Comparison of ENCODE assay signal across 13 cellular contexts in genomic region chr5:126846756-126847155, GRCh38.
DNase-seq lines count a peak whose midpoint lies in the region; ATAC-seq and FAIRE-seq lines count a peak whose summit lies in the region.
"Had no signal": no experiment of that assay in that cellular context is flagged by ENCODE, and none has a peak within 500 bp of the region (broad histone marks: within the 10 kb centered on the region; RNA-seq: fewer than 3 reads in every experiment).

No MANE protein-coding gene starts in this region.

- H3K4me1 ChIP-seq in iPS-15b (ENCODE audit: control insufficient read depth, insufficient read depth, low read length) (peaks cover 32% of the 10 kb centered on the region), small intestine (ENCODE audit: control insufficient read depth in 2 of 2, insufficient read depth in 1 of 2, low read depth in 1 of 2, low read length in 1 of 2) (peaks cover 0 to 5% of the 10 kb centered on the region in 2 donors)

- H3K27me3 ChIP-seq in iPS-15b (ENCODE audit: control insufficient read depth, insufficient read depth, low read length) (no peaks in the 10 kb centered on the region), small intestine (ENCODE audit: control insufficient read depth in 2 of 2, insufficient read depth in 2 of 2, low read length in 2 of 2) (no peaks in the 10 kb centered on the region)
- H3K27me3 ChIP-seq: ascending aorta, right lobe of liver, thyroid gland had no signal

- FAIRE-seq in small intestine (lab: Jason Lieb, UNC) = no peak

- H3K27ac ChIP-seq in small intestine (ENCODE audit: low read depth in 1 of 2, low read length in 1 of 2) = no peak overlapping the region
- H3K27ac ChIP-seq: PC-9 had no signal

- H3K4me3 ChIP-seq in iPS-15b (ENCODE audit: low read depth, low read length) = no peak overlapping the region
- no peak overlapping the region for H3K4me3 ChIP-seq in small intestine (ENCODE audit: low read depth in 1 of 2, low read length in 2 of 2)
- H3K4me3 ChIP-seq: PC-9, right lobe of liver, thyroid gland had no signal

- peak; percentile 15 for ATAC-seq in sciatic nerve

- H3K36me3 ChIP-seq in iPS-15b (ENCODE audit: control insufficient read depth, insufficient read depth, low read length) (peaks cover 3% of the 10 kb centered on the region), small intestine (ENCODE audit: control insufficient read depth in 2 of 2, insufficient read depth in 2 of 2, low read length in 2 of 2) (no peaks in the 10 kb centered on the region)
- H3K36me3 ChIP-seq: ascending aorta, right lobe of liver, thyroid gland had no signal

- 87 to 93% (median 93%) methylated on average over 3 of the region's 3 CpGs for WGBS in small intestine, 3 donors

- no peaks in the 10 kb centered on the region for H3K9me3 ChIP-seq in iPS-15b (ENCODE audit: control insufficient read depth, insufficient read depth, low read length)
- no peaks in the 10 kb centered on the region for H3K9me3 ChIP-seq in small intestine (ENCODE audit: control insufficient read depth, low read depth)
- H3K9me3 ChIP-seq: ascending aorta, right lobe of liver, thyroid gland had no signal

- intact Hi-C loops in sciatic nerve (cut with DNase I) = no loop called here

- peak overlapping the region; percentile 5 for H3K9ac ChIP-seq in iPS-15b (ENCODE audit: low read depth, low read length)

- DNase-seq in ELF-1 (ENCODE audit: low read depth, low spot score) (peak; percentile 76), OCI-M1 (lab: John Stamatoyannopoulos, UW) (peak; percentile 0), sciatic nerve (ENCODE audit: low spot score) (no peak), SHP77 (lab: John Stamatoyannopoulos, UW) (no peak), A172 (ENCODE audit: low spot score) (no peak), small intestine (no peak)
- no peak for DNase-seq in activated effector memory CD4-positive, alpha-beta T cell treated with Interleukin-2 at 50 U/mL for 16 hours
- DNase-seq: effector CD4-positive, alpha-beta T cell; PC-9; right lobe of liver; thyroid gland had no signal

Comparison
In these comparisons a context has a peak if more than half of its experiments do, and no peak if none do; other contexts are left out.
1. DNase-seq: peak in ELF-1 (single experiment) and OCI-M1 (single experiment); none in sciatic nerve (single experiment), SHP77 (0 of 2), activated effector memory CD4-positive, alpha-beta T cell treated with Interleukin-2 at 50 U/mL for 16 hours (single experiment), A172 (single experiment) and small intestine (single experiment).